ENCODE assay signal across 8 cellular contexts in the genomic region with DNA sequence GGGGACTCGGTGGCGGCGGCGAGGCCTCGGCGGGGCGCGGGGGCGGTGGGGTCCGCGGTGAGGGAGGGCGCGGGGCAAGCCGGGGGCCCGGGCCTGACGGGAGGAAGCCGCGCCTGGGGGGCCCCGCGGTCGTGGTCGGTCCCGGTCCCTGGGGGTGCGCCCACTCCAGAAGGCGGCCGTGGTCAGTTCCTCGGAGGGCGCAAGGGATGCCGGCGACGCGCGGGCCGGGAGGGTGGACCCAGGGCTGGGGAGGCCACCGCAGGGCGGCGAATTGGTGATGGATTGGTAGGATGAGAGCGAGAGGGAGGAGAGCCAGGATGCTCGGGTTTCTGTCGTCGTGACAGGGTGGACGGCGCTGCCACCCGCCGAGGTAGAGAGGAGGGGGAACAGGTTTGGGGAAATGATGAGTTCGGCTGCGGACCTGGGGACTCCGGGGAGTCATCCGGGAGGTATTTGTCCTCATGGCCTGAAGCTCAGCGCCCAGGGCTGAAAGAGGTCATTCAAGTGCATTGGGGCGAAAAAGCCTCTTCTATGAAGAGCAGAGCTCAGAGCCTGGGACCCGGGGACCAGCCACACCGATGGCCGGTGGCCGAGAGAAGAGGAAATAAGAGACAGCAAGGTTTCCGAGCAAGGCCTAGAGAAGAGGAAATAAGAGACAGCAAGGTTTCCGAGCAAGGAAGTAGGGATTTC. TPM values are rescaled to one million over a fixed set of nuclear protein-coding genes. Genes with fewer than 3 reads are reported as not detected.
DNase-seq lines count a peak whose midpoint lies in the region; ATAC-seq and TF ChIP-seq lines count a peak whose summit lies in the region.

No MANE protein-coding gene starts in this region.

- H3F3A ChIP-seq in DOHH2 (ENCODE audit: control insufficient read depth, insufficient read depth), result peaks cover 8% of the 10 kb centered on the region; the same call in 1 of the 2 replicates

- peak; percentile 38 for ATAC-seq in GM21423 (IDR thresholded peaks at IDR 0.05; ENCODE audit: unreplicated experiment)

- H3K4me2 ChIP-seq in DOHH2 (ENCODE audit: low read length), result peak overlapping the region; percentile 93
- peak overlapping the region; percentile 96 for H3K4me2 ChIP-seq in skeletal muscle satellite cell (ENCODE audit: low read length)

- peak overlapping the region; percentile 49 for H3K27ac ChIP-seq in DOHH2 (ENCODE audit: low read depth, low read length)
- H3K27ac ChIP-seq in HUES48 (ENCODE audit: low read depth, low read length), result peak overlapping the region; percentile 27
- H3K27ac ChIP-seq in iPS-20b (ENCODE audit: low read length), result no peak overlapping the region

- no TSS peak for BruUV-seq in MCF 10A (replicated peaks; lab: Mats Ljungman, UMichigan)

- H3K36me3 Mint-ChIP-seq in T-helper 2 cell treated with Interferon-gamma antibody and Interleukin-4, amounts not matched to agents 5 μg/mL and 100 μg/mL, for 36 hours (ENCODE audit: low read depth), result peaks cover 20% of the 10 kb centered on the region
- peaks cover 26% of the 10 kb centered on the region for H3K36me3 Mint-ChIP-seq in MCF 10A (ENCODE audit: insufficient read depth, unreplicated experiment)

- H3K9me3 ChIP-seq in DOHH2 (ENCODE audit: control insufficient read depth, insufficient read depth, low read length) (no peaks in the 10 kb centered on the region), HUES48 (ENCODE audit: control insufficient read depth, insufficient read depth, low read length) (no peaks in the 10 kb centered on the region), iPS-20b (ENCODE audit: insufficient read depth, low read depth, low read length) (no peaks in the 10 kb centered on the region), skeletal muscle satellite cell (replicated peaks; ENCODE audit: low read length) (no peaks in the 10 kb centered on the region)

- peak overlapping the region; percentile 92 for H3K4me3 Mint-ChIP-seq in T-helper 2 cell treated with Interferon-gamma antibody and Interleukin-4, amounts not matched to agents 5 μg/mL and 100 μg/mL, for 36 hours
- H3K4me3 Mint-ChIP-seq in MCF 10A (ENCODE audit: unreplicated experiment), result peak overlapping the region; percentile 87

- H3K9me2 ChIP-seq in DOHH2 (replicated peaks; ENCODE audit: control insufficient read depth, low read length), result no peaks in the 10 kb centered on the region

- H4K20me1 ChIP-seq in DOHH2 (ENCODE audit: control insufficient read depth, insufficient read depth, low read depth, low read length), result no peaks in the 10 kb centered on the region

- no peaks in the 10 kb centered on the region for H3K27me3 ChIP-seq in DOHH2 (ENCODE audit: control insufficient read depth, low read length)
- no peaks in the 10 kb centered on the region for H3K27me3 ChIP-seq in HUES48 (ENCODE audit: control insufficient read depth, insufficient read depth, low read length)
- H3K27me3 ChIP-seq in iPS-20b (ENCODE audit: insufficient read depth, low read length), result peaks cover 18% of the 10 kb centered on the region
- no peaks in the 10 kb centered on the region for H3K27me3 ChIP-seq in skeletal muscle satellite cell (ENCODE audit: control insufficient read depth, insufficient read depth, low read length)

- no peaks in the 10 kb centered on the region for H3K27me3 Mint-ChIP-seq in T-helper 2 cell treated with Interferon-gamma antibody and Interleukin-4, amounts not matched to agents 5 μg/mL and 100 μg/mL, for 36 hours (ENCODE audit: low read depth)
- no peaks in the 10 kb centered on the region for H3K27me3 Mint-ChIP-seq in MCF 10A (ENCODE audit: insufficient read depth, unreplicated experiment)

- H3K9ac ChIP-seq in HUES48 (ENCODE audit: low read depth, low read length) (peak overlapping the region; percentile 44), iPS-20b (ENCODE audit: low read depth, low read length) (peak overlapping the region; percentile 60), skeletal muscle satellite cell (ENCODE audit: low read depth, low read length) (peak overlapping the region; percentile 77)

- H3K4me3 ChIP-seq in DOHH2 (ENCODE audit: low read length), result peak overlapping the region; percentile 88
- H3K4me3 ChIP-seq in HUES48 (ENCODE audit: low read depth, low read length), result peak overlapping the region; percentile 83
- peak overlapping the region; percentile 88 for H3K4me3 ChIP-seq in iPS-20b (ENCODE audit: low read length)
- peak overlapping the region; percentile 95 for H3K4me3 ChIP-seq in skeletal muscle satellite cell (ENCODE audit: low read length)

- CTCF ChIA-PET in MCF 10A (lab: Yijun Ruan, JAX), result interaction anchor here (0.6 to 1.3 kb wide), 5 partner anchors 10 to 315 kb away, joined by 3 to 5 read pairs (median 3); no protein-coding TSS in a partner anchor

- H3K9me3 Mint-ChIP-seq in T-helper 2 cell treated with Interferon-gamma antibody and Interleukin-4, amounts not matched to agents 5 μg/mL and 100 μg/mL, for 36 hours, result no peaks in the 10 kb centered on the region
- no peaks in the 10 kb centered on the region for H3K9me3 Mint-ChIP-seq in MCF 10A (ENCODE audit: unreplicated experiment)

- intact Hi-C loops in MCF 10A (cut with micrococcal nuclease), result no loop called here

- no peak for TF ChIP-seq CTCF in DOHH2 (IDR thresholded peaks at IDR 0.05; ENCODE audit: low read depth, low read length, poor library complexity, severe bottlenecking)
- TF ChIP-seq CTCF in MCF 10A (IDR thresholded peaks at IDR 0.05; ENCODE audit: unreplicated experiment), result no peak

- no peak for DNase-seq in T-helper 2 cell treated with Interferon-gamma antibody and Interleukin-4, amounts not matched to agents 5 μg/mL and 100 μg/mL, for 36 hours (ENCODE audit: low spot score)
- DNase-seq in MCF 10A (ENCODE audit: unreplicated experiment) (peak; percentile 26), NCI-H2029 (lab: John Stamatoyannopoulos, UW) (no peak)

- H3K27ac Mint-ChIP-seq in T-helper 2 cell treated with Interferon-gamma antibody and Interleukin-4, amounts not matched to agents 5 μg/mL and 100 μg/mL, for 36 hours, result peak overlapping the region; percentile 95
- peak overlapping the region; percentile 93 for H3K27ac Mint-ChIP-seq in MCF 10A (ENCODE audit: low read depth, unreplicated experiment)

- H3K36me3 ChIP-seq in DOHH2 (ENCODE audit: control insufficient read depth, low read length) (peaks cover 5% of the 10 kb centered on the region; the same call in 1 of the 2 replicates), HUES48 (ENCODE audit: control insufficient read depth, insufficient read depth, low read length) (peaks cover 12% of the 10 kb centered on the region), iPS-20b (ENCODE audit: insufficient read depth, low read depth, low read length) (peaks cover 4% of the 10 kb centered on the region), skeletal muscle satellite cell (ENCODE audit: insufficient read depth, low read length) (peaks cover 13% of the 10 kb centered on the region)

- POLR2A ChIA-PET in MCF 10A (lab: Yijun Ruan, JAX), result interaction anchor here (0.7 to 3.2 kb wide), 19 partner anchors 10 to 236 kb away, joined by 3 to 37 read pairs (median 4); a partner anchor contains a TSS

- peaks cover 21% of the 10 kb centered on the region for H3K4me1 ChIP-seq in DOHH2 (ENCODE audit: control insufficient read depth, low read length)
- peaks cover 13% of the 10 kb centered on the region for H3K4me1 ChIP-seq in HUES48 (ENCODE audit: control insufficient read depth, insufficient read depth, low read length)
- H3K4me1 ChIP-seq in iPS-20b (ENCODE audit: insufficient read depth, low read length), result peaks cover 9% of the 10 kb centered on the region
- H3K4me1 ChIP-seq in skeletal muscle satellite cell (ENCODE audit: control insufficient read depth, insufficient read depth, low read length), result peaks cover 11% of the 10 kb centered on the region

- peaks cover 11% of the 10 kb centered on the region for H3K79me2 ChIP-seq in DOHH2 (ENCODE audit: control insufficient read depth, low read length)

- H3K4me1 Mint-ChIP-seq in T-helper 2 cell treated with Interferon-gamma antibody and Interleukin-4, amounts not matched to agents 5 μg/mL and 100 μg/mL, for 36 hours (ENCODE audit: low read depth), result peaks cover 20% of the 10 kb centered on the region
- H3K4me1 Mint-ChIP-seq in MCF 10A (ENCODE audit: insufficient read depth, unreplicated experiment), result peaks cover 19% of the 10 kb centered on the region

RNA-seq across cellular contexts. Expression of a gene that starts 0.5 kb away (rescaled TPM):
- 42.0 and 61.7 TPM in 2 replicates for total RNA-seq in MCF 10A (2022)
- 93.5 and 153 TPM in 2 replicates for total RNA-seq in skeletal muscle satellite cell (2012; rRNA removed)

RNA-seq across cellular contexts. Expression of a gene that starts 30.8 kb away (rescaled TPM):
- 10.9 and 11.6 TPM in 2 replicates for total RNA-seq in MCF 10A (2022)
- 7.6 and 9.8 TPM in 2 replicates for total RNA-seq in skeletal muscle satellite cell (2012; rRNA removed)
